ENCODE assay signal across 10 cellular contexts in the genomic region with DNA sequence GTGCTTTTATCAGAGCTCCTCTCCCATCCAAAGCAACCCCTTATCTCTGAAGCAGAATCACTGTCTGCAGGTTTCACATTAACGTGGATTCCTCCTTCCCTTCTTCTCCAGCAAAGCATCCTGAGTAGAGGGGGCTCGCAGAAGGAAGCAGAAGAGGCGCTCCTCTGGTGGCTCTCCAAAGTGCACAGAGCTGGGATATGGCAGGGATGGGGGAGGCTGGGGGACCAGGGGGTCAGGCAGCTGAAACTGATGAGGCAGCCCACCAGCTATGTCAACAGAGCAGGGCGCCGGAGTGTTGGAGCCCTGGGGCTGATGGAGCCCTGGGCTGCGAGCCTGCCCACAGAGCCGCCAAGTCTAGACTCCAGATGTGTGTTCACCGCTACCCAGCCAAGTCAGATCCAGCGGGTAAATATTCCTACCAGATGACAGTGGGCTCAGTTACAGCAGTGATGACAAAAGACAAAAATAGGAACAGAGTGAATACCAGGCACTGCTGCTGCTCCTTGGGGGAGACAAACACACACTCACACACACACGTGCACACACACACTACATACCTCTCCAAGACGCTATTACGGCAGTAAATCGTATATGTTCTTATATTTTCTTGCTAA.
DNase-seq lines count a peak whose midpoint lies in the region; ATAC-seq and TF ChIP-seq lines count a peak whose summit lies in the region.
"Had no signal": no experiment of that assay in that cellular context is flagged by ENCODE, and none has a peak within 500 bp of the region (broad histone marks: within the 10 kb centered on the region; RNA-seq: fewer than 3 reads in every experiment).

No MANE protein-coding gene starts in this region.

- peak overlapping the region in 1 of 4 donors; percentile 28 for H3K4me3 ChIP-seq in esophagus squamous epithelium

- H3K27ac Mint-ChIP-seq in nephron: peak overlapping the region; percentile 59 to 80 (median 61)
- H3K27ac Mint-ChIP-seq: T-helper 1 cell treated with Interleukin-12 subunit alpha and Interleukin-12 subunit beta and Interleukin-4 antibody, amounts not matched to agents 30 μg/mL and 1 μg/mL, for 36 hours had no signal

- H3K4me1 Mint-ChIP-seq in nephron: peaks cover 25% of the 10 kb centered on the region

- no peaks in the 10 kb centered on the region for H3K9me3 ChIP-seq in esophagus squamous epithelium

- intact Hi-C loops in esophagus squamous epithelium (cut with DNase I): no loop called here

- H3K27me3 ChIP-seq in esophagus squamous epithelium: no peaks in the 10 kb centered on the region

- H3K36me3 ChIP-seq in esophagus squamous epithelium: no peaks in the 10 kb centered on the region

- H3K27ac ChIP-seq in esophagus squamous epithelium: peak overlapping the region in 3 of 4 donors; percentile 50 to 71 (median 70)

- no peaks in the 10 kb centered on the region for H3K36me3 Mint-ChIP-seq in nephron (ENCODE audit: low read depth)
- H3K36me3 Mint-ChIP-seq: IgD-negative memory B cell had no signal

- H3K27me3 Mint-ChIP-seq in nephron (ENCODE audit: low read depth): no peaks in the 10 kb centered on the region
- H3K27me3 Mint-ChIP-seq: IgD-negative memory B cell had no signal

- 72 to 73% methylated on average over 6 to 9 of the region's 13 CpGs for WGBS in esophagus squamous epithelium, 2 donors

- no peak for TF ChIP-seq CTCF in esophagus squamous epithelium (IDR thresholded peaks at IDR 0.05)
- no peak for TF ChIP-seq CTCF in nephron (IDR thresholded peaks at IDR 0.05; ENCODE audit: unreplicated experiment in 3 of 3)

- no peak for ATAC-seq in HG02981 (IDR thresholded peaks at IDR 0.05; ENCODE audit: unreplicated experiment)

- H3K4me1 ChIP-seq in esophagus squamous epithelium: peaks cover 0 to 14% (median 0%) of the 10 kb centered on the region in 3 donors

- DNase-seq in AG08395 (ENCODE audit: low spot score) (peak; percentile 90), NCI-H2171 (lab: John Stamatoyannopoulos, UW) (peak; percentile 89), esophagus squamous epithelium (lab: John Stamatoyannopoulos, UW) (no peak), DMS114 treated with DMSO at 0.1 percent for 48 hours (lab: John Stamatoyannopoulos, UW; ENCODE audit: unreplicated experiment) (no peak), AML-193 (lab: John Stamatoyannopoulos, UW) (no peak)
- no peak for DNase-seq in activated CD4-positive, CD25-positive, alpha-beta regulatory T cell treated with anti-CD3 and anti-CD28 coated beads, Interleukin-2, amount 50 U/mL, for 72 hours

- H3K9me3 Mint-ChIP-seq in nephron: peaks cover 5% of the 10 kb centered on the region
- H3K9me3 Mint-ChIP-seq: IgD-negative memory B cell; T-helper 1 cell treated with Interleukin-12 subunit alpha and Interleukin-12 subunit beta and Interleukin-4 antibody, amounts not matched to agents 30 μg/mL and 1 μg/mL, for 36 hours had no signal

- TF ChIP-seq POLR2A in esophagus squamous epithelium (IDR thresholded peaks at IDR 0.05): no peak

- peak overlapping the region in 2 of 3 experiments; percentile 6 for H3K4me3 Mint-ChIP-seq in nephron
- H3K4me3 Mint-ChIP-seq: IgD-negative memory B cell; T-helper 1 cell treated with Interleukin-12 subunit alpha and Interleukin-12 subunit beta and Interleukin-4 antibody, amounts not matched to agents 30 μg/mL and 1 μg/mL, for 36 hours had no signal

Comparison
In these comparisons a context has a peak if more than half of its experiments do, and no peak if none do; other contexts are left out.
1. DNase-seq: peak in AG08395 (single experiment) and NCI-H2171 (single experiment); none in esophagus squamous epithelium (single experiment), activated CD4-positive, CD25-positive, alpha-beta regulatory T cell treated with anti-CD3 and anti-CD28 coated beads, Interleukin-2, amount 50 U/mL, for 72 hours (single experiment), DMS114 treated with DMSO at 0.1 percent for 48 hours (single experiment) and AML-193 (0 of 2).